In genomic region chr22:22943521-22944267, GRCh38 we compare ENCODE assay signal across 13 cellular contexts. TPM values are rescaled to one million over a fixed set of nuclear protein-coding genes. Genes with fewer than 3 reads are reported as not detected.
DNase-seq lines count a peak whose midpoint lies in the region; ATAC-seq and TF ChIP-seq lines count a peak whose summit lies in the region.
"Had no signal": no experiment of that assay in that cellular context is flagged by ENCODE, and none has a peak within 500 bp of the region (broad histone marks: within the 10 kb centered on the region; RNA-seq: fewer than 3 reads in every experiment).

No MANE protein-coding gene starts in this region.

- H4K20me1 ChIP-seq in osteoblast (ENCODE audit: insufficient read depth, low read length): no peaks in the 10 kb centered on the region

- no peak overlapping the region for H3K27ac ChIP-seq in osteoblast (ENCODE audit: low read depth, low read length)
- H3K27ac ChIP-seq: neutrophil, SJSA1, VCaP had no signal

- no peak overlapping the region for H3K4me3 ChIP-seq in GM12864 (ENCODE audit: low read depth, low read length)
- no peak overlapping the region for H3K4me3 ChIP-seq in H7 (ENCODE audit: insufficient read depth, low read depth, low read length)
- no peak overlapping the region for H3K4me3 ChIP-seq in cardiac fibroblast (replicated peaks in 1 of 2; ENCODE audit: low read depth in 2 of 2, low read length in 2 of 2)
- no peak overlapping the region for H3K4me3 ChIP-seq in osteoblast (ENCODE audit: insufficient read depth, low read length)
- H3K4me3 ChIP-seq: SJSA1 had no signal

- no peak overlapping the region for H3K4me2 ChIP-seq in osteoblast (ENCODE audit: insufficient read depth, low read length)

- H2AFZ ChIP-seq in osteoblast (ENCODE audit: low read length): no peak overlapping the region

- ATAC-seq in HG03354 (IDR thresholded peaks at IDR 0.05; ENCODE audit: poor library complexity, severe bottlenecking, unreplicated experiment) (no peak), HG02973 (IDR thresholded peaks at IDR 0.05; ENCODE audit: unreplicated experiment) (no peak)

- H3K9me3 ChIP-seq in osteoblast (ENCODE audit: low read depth, low read length): no peaks in the 10 kb centered on the region
- H3K9me3 ChIP-seq: neutrophil, SJSA1 had no signal

- H3K36me3 ChIP-seq in H7 (replicated peaks; ENCODE audit: control insufficient read depth, insufficient read depth, low read length) (no peaks in the 10 kb centered on the region), osteoblast (ENCODE audit: insufficient read depth, low read length) (no peaks in the 10 kb centered on the region)
- H3K36me3 ChIP-seq: brain microvascular endothelial cell, neutrophil, SJSA1 had no signal

- H3K4me1 ChIP-seq in osteoblast (ENCODE audit: insufficient read depth, low read length): no peaks in the 10 kb centered on the region

- DNase-seq in GM12864 (ENCODE audit: low read depth): no peak
- peak; percentile 52 for DNase-seq in H7
- no peak for DNase-seq in cardiac fibroblast (ENCODE audit: low read depth in 2 of 2)
- peak; percentile 57 for DNase-seq in osteoblast (ENCODE audit: insufficient read length, low spot score, missing footprints)
- no peak for DNase-seq in nucleus accumbens (lab: John Stamatoyannopoulos, UW)
- DNase-seq: brain microvascular endothelial cell, small intestine had no signal

- peaks cover 2% of the 10 kb centered on the region; the same call in 1 of the 2 replicates for H3K27me3 ChIP-seq in H7 (ENCODE audit: control insufficient read depth, insufficient read depth, low read length)
- H3K27me3 ChIP-seq in osteoblast (ENCODE audit: insufficient read depth, low read length): no peaks in the 10 kb centered on the region
- H3K27me3 ChIP-seq: neutrophil, SJSA1 had no signal

- TF ChIP-seq CTCF in GM12864 (IDR thresholded peaks at IDR 0.05; ENCODE audit: low read depth, low read length, missing control alignments) (peak; percentile 53), cardiac fibroblast (IDR thresholded peaks at IDR 0.05; ENCODE audit: low read depth, low read length) (peak; percentile 4), osteoblast (IDR thresholded peaks at IDR 0.05; ENCODE audit: extremely low read depth, low read depth, low read length) (no peak)

- no peaks in the 10 kb centered on the region for H3K79me2 ChIP-seq in osteoblast (ENCODE audit: insufficient read depth, low read length)

RNA-seq across cellular contexts. Expression of gene IGLL5, which starts 56.1 kb away (rescaled TPM):
- total RNA-seq in H7 (2014; rRNA removed; shearing (Covaris generic)): not detected in 2 replicates
- not detected in 2 replicates for total RNA-seq in osteoblast
- total RNA-seq: CD8-positive, alpha-beta memory T cell; SJSA1 had no signal

Comparison
In these comparisons a context has a peak if more than half of its experiments do, and no peak if none do; other contexts are left out.
1. DNase-seq: peak in H7 (single experiment) and osteoblast (single experiment); none in GM12864 (single experiment), cardiac fibroblast (0 of 2) and nucleus accumbens (0 of 56).